ENCODE assay signal across 1 cellular context in the genomic region with DNA sequence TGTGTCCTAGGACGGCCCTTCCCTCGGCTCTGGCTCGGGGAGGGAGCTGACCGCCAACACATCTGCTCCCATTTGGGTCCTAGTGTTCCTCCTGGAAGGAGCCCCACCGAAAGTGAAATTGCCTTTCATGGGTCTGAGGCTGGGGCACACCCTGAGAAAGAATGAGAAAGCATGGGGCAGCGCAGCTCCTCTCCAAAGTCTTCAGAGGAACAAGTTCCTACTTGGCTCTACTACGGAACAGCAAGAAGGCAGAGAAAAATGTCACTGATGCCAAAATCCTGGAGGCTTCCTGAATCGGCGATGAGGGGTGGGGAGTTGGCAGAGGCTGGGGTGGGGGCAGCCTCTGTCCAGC.
TF ChIP-seq lines count a peak whose summit lies in the region.

No MANE protein-coding gene starts in this region.

TF ChIP-seq in H1, 55 proteins besides CTCF, POLR2A, EP300 and RAD21:
- TF ChIP-seq RFX5 (IDR thresholded peaks at IDR 0.05; ENCODE audit: borderline replicate concordance, low read depth, low read length): no peak
